ENCODE assay signal across 1 cellular context in the genomic region with DNA sequence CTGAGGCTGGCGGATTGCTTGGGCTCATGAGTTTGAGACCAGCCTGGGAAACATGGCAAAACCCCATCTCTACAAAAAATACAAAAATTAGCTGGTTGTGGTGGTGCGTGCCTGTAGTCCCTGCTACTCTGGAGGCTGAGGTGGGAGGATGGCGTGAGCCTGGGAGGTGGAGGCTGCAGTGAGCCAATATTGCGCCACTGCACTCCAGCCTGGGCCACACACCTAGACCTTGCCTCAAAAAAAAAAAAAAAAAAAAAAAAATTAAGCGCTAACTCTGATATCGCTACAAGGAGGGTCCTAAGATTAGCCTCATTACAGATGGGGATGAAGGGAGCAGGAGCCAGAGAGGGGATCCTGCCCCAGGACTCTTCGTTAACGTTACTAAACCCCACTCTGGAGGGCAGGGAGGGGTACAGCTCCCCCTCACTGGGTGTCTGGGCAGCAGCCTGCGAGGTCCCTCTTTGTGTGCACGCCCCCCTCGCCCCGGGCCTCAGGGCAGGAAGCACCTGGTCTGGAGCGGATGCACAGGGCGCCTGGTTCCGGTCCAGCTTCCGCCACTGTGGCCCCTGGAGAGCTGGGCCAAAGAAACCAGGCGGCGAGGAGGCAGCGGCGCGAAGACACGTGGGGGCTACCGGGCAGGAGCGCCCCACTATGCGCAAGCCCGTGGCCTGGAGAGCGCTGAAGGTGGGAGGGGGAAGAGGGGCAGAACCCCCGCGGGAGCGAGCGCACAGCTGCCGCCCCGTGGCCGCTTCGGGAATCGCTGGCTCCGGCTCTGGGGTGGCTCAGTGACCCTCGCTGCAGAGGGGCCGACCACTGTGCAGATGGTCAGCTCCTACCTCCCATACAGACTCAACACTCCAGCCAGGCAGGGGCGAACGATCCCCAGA.
A peak's percentile ranks its signal among the peaks of the same experiment; 100 is the strongest.
TF ChIP-seq lines count a peak whose summit lies in the region.

No MANE protein-coding gene starts in this region.

TF ChIP-seq in K562, 482 proteins besides CTCF, POLR2A, EP300 and RAD21 (continued from another document and continues in another):
- TF ChIP-seq THAP7 (CRISPR knock-in tag; IDR thresholded peaks at IDR 0.05) (peak; percentile 44; the same call in 1 of the 2 replicates), EGR1 (conservative IDR thresholded peaks at IDR 0.05) (peak; percentile 35), MLLT1 (IDR thresholded peaks at IDR 0.05) (peak in 1 of 2 experiments; percentile 80; a peak in 2 of 4 replicates), FUS (optimal IDR thresholded peaks at IDR 0.05; ENCODE audit: low read depth, low read length) (no peak), GTF3C2 (IDR thresholded peaks at IDR 0.05; ENCODE audit: borderline replicate concordance, extremely low read depth, insufficient read length) (no peak), SRSF9 (IDR thresholded peaks at IDR 0.05; ENCODE audit: borderline replicate concordance, low read depth, low read length) (no peak), HBP1 (CRISPR knock-in tag; IDR thresholded peaks at IDR 0.05) (no peak), EZH2 (IDR thresholded peaks at IDR 0.05; ENCODE audit: borderline replicate concordance, low read depth, low read length) (no peak), ZNF224 (CRISPR knock-in tag; IDR thresholded peaks at IDR 0.05) (no peak), ZKSCAN1 (IDR thresholded peaks at IDR 0.05; ENCODE audit: low read depth, low read length) (peak; percentile 100), CHD2 (IDR thresholded peaks at IDR 0.05; ENCODE audit: low read depth, low read length) (no peak), ZNF197 (CRISPR knock-in tag; IDR thresholded peaks at IDR 0.05; ENCODE audit: low read depth) (peak; percentile 57; the same call in 1 of the 2 replicates), SIRT6 (IDR thresholded peaks at IDR 0.05; ENCODE audit: low read depth, low read length) (no peak), NFYB (IDR thresholded peaks at IDR 0.05; ENCODE audit: extremely low read depth, insufficient read length) (no peak), KDM4B (IDR thresholded peaks at IDR 0.05; ENCODE audit: borderline replicate concordance in 2 of 2, low read depth in 1 of 2) (peak in 1 of 2 experiments; percentile 43; a peak in 1 of 4 replicates), STAT5A (IDR thresholded peaks at IDR 0.05; ENCODE audit: borderline replicate concordance, low read length) (no peak), ZNF764 (CRISPR knock-in tag; IDR thresholded peaks at IDR 0.05; ENCODE audit: low read depth) (no peak), HMGXB4 (CRISPR knock-in tag; IDR thresholded peaks at IDR 0.05) (0 out of 2 replicates have a peak, but pooled peaks have one; percentile 33), KAT8 (IDR thresholded peaks at IDR 0.05; ENCODE audit: low read depth) (no peak), NR3C1 (CRISPR knock-in tag; IDR thresholded peaks at IDR 0.05) (no peak), NCOA2 (IDR thresholded peaks at IDR 0.05; ENCODE audit: partially characterized antibody in 2 of 2) (no peak), THRA (IDR thresholded peaks at IDR 0.05) (no peak), TCF7L2 (IDR thresholded peaks at IDR 0.05; ENCODE audit: low read depth, low read length) (no peak), ETV1 (tag; conservative IDR thresholded peaks at IDR 0.05; ENCODE audit: low read depth) (peak; percentile 37; the same call in 1 of the 2 replicates), DMBX1 (CRISPR knock-in tag; IDR thresholded peaks at IDR 0.05; ENCODE audit: borderline replicate concordance) (peak; percentile 73), PURB (CRISPR knock-in tag; IDR thresholded peaks at IDR 0.05; ENCODE audit: low read depth) (no peak), SRSF3 (IDR thresholded peaks at IDR 0.05; ENCODE audit: insufficient read depth, low read length) (no peak), ZNF175 (CRISPR knock-in tag; IDR thresholded peaks at IDR 0.05; ENCODE audit: low read depth) (no peak), ZNF75A (CRISPR knock-in tag; IDR thresholded peaks at IDR 0.05) (no peak), SLC30A9 (CRISPR knock-in tag; IDR thresholded peaks at IDR 0.05) (no peak), PRMT5 (CRISPR knock-in tag; IDR thresholded peaks at IDR 0.05) (no peak)
- TF ChIP-seq, protein P1, sequence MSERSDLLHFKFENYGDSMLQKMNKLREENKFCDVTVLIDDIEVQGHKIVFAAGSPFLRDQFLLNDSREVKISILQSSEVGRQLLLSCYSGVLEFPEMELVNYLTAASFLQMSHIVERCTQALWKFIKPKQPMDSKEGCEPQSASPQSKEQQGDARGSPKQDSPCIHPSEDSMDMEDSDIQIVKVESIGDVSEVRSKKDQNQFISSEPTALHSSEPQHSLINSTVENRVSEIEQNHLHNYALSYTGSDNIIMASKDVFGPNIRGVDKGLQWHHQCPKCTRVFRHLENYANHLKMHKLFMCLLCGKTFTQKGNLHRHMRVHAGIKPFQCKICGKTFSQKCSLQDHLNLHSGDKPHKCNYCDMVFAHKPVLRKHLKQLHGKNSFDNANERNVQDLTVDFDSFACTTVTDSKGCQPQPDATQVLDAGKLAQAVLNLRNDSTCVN (CRISPR knock-in tag; IDR thresholded peaks at IDR 0.05) = no peak
- TF ChIP-seq, protein P2, sequence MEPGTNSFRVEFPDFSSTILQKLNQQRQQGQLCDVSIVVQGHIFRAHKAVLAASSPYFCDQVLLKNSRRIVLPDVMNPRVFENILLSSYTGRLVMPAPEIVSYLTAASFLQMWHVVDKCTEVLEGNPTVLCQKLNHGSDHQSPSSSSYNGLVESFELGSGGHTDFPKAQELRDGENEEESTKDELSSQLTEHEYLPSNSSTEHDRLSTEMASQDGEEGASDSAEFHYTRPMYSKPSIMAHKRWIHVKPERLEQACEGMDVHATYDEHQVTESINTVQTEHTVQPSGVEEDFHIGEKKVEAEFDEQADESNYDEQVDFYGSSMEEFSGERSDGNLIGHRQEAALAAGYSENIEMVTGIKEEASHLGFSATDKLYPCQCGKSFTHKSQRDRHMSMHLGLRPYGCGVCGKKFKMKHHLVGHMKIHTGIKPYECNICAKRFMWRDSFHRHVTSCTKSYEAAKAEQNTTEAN (CRISPR knock-in tag; IDR thresholded peaks at IDR 0.05) = no peak
- TF ChIP-seq, protein P3, sequence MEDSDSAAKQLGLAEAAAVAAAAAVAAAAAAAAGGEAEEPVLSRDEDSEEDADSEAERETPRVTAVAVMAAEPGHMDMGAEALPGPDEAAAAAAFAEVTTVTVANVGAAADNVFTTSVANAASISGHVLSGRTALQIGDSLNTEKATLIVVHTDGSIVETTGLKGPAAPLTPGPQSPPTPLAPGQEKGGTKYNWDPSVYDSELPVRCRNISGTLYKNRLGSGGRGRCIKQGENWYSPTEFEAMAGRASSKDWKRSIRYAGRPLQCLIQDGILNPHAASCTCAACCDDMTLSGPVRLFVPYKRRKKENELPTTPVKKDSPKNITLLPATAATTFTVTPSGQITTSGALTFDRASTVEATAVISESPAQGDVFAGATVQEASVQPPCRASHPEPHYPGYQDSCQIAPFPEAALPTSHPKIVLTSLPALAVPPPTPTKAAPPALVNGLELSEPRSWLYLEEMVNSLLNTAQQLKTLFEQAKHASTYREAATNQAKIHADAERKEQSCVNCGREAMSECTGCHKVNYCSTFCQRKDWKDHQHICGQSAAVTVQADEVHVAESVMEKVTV (CRISPR knock-in tag; IDR thresholded peaks at IDR 0.05) = peak; percentile 42; the same call in 1 of the 2 replicates
- TF ChIP-seq, protein P4, sequence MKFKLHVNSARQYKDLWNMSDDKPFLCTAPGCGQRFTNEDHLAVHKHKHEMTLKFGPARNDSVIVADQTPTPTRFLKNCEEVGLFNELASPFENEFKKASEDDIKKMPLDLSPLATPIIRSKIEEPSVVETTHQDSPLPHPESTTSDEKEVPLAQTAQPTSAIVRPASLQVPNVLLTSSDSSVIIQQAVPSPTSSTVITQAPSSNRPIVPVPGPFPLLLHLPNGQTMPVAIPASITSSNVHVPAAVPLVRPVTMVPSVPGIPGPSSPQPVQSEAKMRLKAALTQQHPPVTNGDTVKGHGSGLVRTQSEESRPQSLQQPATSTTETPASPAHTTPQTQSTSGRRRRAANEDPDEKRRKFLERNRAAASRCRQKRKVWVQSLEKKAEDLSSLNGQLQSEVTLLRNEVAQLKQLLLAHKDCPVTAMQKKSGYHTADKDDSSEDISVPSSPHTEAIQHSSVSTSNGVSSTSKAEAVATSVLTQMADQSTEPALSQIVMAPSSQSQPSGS (CRISPR knock-in tag; IDR thresholded peaks at IDR 0.05) = no peak
- TF ChIP-seq, protein P5, sequence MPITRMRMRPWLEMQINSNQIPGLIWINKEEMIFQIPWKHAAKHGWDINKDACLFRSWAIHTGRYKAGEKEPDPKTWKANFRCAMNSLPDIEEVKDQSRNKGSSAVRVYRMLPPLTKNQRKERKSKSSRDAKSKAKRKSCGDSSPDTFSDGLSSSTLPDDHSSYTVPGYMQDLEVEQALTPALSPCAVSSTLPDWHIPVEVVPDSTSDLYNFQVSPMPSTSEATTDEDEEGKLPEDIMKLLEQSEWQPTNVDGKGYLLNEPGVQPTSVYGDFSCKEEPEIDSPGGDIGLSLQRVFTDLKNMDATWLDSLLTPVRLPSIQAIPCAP (CRISPR knock-in tag; IDR thresholded peaks at IDR 0.05; ENCODE audit: borderline replicate concordance) = no peak
